Comparison of ENCODE assay signal across 9 cellular contexts in the genomic region with DNA sequence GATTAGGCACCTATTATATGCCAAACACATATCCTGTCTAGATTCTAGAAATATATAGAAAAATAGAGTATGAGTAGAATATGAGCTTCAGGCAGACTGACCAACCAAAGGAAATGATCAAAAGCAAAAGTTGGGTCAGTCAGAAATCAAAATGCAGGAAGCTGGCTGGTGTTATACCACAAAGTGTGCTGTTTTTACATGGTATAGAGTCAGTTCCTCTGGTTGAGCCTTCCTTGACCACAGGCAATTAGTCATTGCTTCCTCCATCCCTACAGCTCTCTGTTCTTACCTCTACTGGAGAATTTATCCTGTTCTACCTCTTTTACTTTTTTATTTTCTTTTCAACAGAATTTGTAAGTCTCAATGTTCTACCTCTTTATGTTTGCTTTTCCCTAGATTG.
DNase-seq lines count a peak whose midpoint lies in the region; ATAC-seq lines count a peak whose summit lies in the region.
"Had no signal": no experiment of that assay in that cellular context is flagged by ENCODE, and none has a peak within 500 bp of the region (broad histone marks: within the 10 kb centered on the region; RNA-seq: fewer than 3 reads in every experiment).

No MANE protein-coding gene starts in this region.

- ATAC-seq in GM18867 (IDR thresholded peaks at IDR 0.05; ENCODE audit: unreplicated experiment), result peak; percentile 78
- ATAC-seq in HG02642 (IDR thresholded peaks at IDR 0.05; ENCODE audit: poor library complexity, unreplicated experiment), result peak; percentile 75

- DNase-seq in MV-4-11 (lab: John Stamatoyannopoulos, UW) (peak; percentile 49), kidney tubule cell (ENCODE audit: low spot score) (peak; percentile 62), medulla oblongata (ENCODE audit: extremely low spot score) (no peak), nucleus accumbens (lab: John Stamatoyannopoulos, UW) (no peak)
- DNase-seq in activated naive CD4-positive, alpha-beta T cell treated with anti-CD3 and anti-CD28 coated beads, Interleukin-2, amount 50 U/mL, for 16 hours, result no peak
- DNase-seq in effector CD4-positive, alpha-beta T cell, result no peak
- DNase-seq: dorsolateral prefrontal cortex had no signal

Comparison
In these comparisons a context has a peak if more than half of its experiments do, and no peak if none do; other contexts are left out.
1. DNase-seq: peak in MV-4-11 (single experiment) and kidney tubule cell (single experiment); none in medulla oblongata (single experiment), nucleus accumbens (0 of 56), activated naive CD4-positive, alpha-beta T cell treated with anti-CD3 and anti-CD28 coated beads, Interleukin-2, amount 50 U/mL, for 16 hours (single experiment) and effector CD4-positive, alpha-beta T cell (single experiment).